Comparison of ENCODE assay signal across 10 cellular contexts in the genomic region with DNA sequence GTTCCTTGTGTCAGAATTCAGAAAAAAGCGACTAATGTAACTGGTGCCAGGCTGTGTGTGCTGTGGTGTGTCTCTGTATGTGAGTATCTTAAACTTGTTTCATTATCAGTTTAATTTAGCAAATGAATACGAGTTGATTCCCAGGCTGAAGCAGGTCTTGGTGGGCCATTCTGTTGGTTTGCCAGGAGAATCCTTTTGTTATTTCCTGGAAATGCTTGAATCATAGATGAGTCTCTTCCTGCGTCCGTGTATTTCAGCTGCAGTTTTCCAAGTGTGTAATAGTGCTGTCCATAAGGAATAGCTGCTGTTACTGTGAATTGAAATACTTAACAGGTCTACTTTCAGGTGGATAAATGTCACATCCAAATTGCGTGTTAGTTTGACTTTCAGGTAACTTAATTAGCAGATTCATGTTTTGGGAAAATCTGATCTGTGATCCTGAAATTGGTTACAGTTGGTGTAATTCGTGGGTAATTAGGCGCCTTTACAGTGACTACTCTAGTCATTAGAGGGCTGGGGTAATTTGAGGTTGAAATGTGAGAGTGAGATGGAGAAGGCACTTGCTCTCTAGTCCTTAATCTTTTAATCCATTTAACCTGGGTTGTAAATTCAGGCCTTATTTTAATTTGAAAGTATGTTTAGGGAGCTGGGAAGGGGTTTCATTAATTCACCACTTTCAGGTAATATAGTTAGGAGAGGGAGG. TPM values are rescaled to one million over a fixed set of nuclear protein-coding genes. Genes with fewer than 3 reads are reported as not detected.
A peak's percentile ranks its signal among the peaks of the same experiment; 100 is the strongest.
DNase-seq lines count a peak whose midpoint lies in the region; ATAC-seq, FAIRE-seq and TF ChIP-seq lines count a peak whose summit lies in the region.
"Had no signal": no experiment of that assay in that cellular context is flagged by ENCODE, and none has a peak within 500 bp of the region (broad histone marks: within the 10 kb centered on the region; RNA-seq: fewer than 3 reads in every experiment).

No MANE protein-coding gene starts in this region.

- no peaks in the 10 kb centered on the region for H3K9me2 ChIP-seq in DOHH2 (replicated peaks; ENCODE audit: control insufficient read depth, low read length)

- H3K4ac ChIP-seq in IMR-90 (ENCODE audit: low read depth, low read length) = no peak overlapping the region

- H2BK15ac ChIP-seq in IMR-90 (ENCODE audit: low read depth, low read length) = no peak overlapping the region

- H4K5ac ChIP-seq in IMR-90 (ENCODE audit: low read depth, low read length) = no peak overlapping the region; the same call in 1 of the 2 replicates

- H3K4me2 ChIP-seq in DOHH2 (ENCODE audit: low read length) (peak overlapping the region; percentile 81), IMR-90 (ENCODE audit: low read depth, low read length) (no peak overlapping the region)

- peaks cover 95% of the 10 kb centered on the region for H3K36me3 ChIP-seq in DOHH2 (ENCODE audit: control insufficient read depth, low read length)
- H3K36me3 ChIP-seq in IMR-90 (ENCODE audit: control insufficient read depth, insufficient read depth, low read length) = no peaks in the 10 kb centered on the region

- no peak for FAIRE-seq in HTR-8/SVneo (lab: Jason Lieb, UNC)

- H3K27me3 ChIP-seq in DOHH2 (ENCODE audit: control insufficient read depth, low read length) (no peaks in the 10 kb centered on the region), IMR-90 (ENCODE audit: control insufficient read depth, insufficient read depth, low read length) (no peaks in the 10 kb centered on the region)

- H2AK5ac ChIP-seq in IMR-90 (ENCODE audit: low read depth, low read length) = no peak overlapping the region

- dilution Hi-C loops in IMR-90 (cut with HindIII; ENCODE audit: low sequenced_read_pairs, unreplicated experiment) = no loop called here

- H3K9ac ChIP-seq in IMR-90 (ENCODE audit: low read depth, low read length) = no peak overlapping the region

- peaks cover 84% of the 10 kb centered on the region for H4K20me1 ChIP-seq in DOHH2 (ENCODE audit: control insufficient read depth, insufficient read depth, low read depth, low read length)
- H4K20me1 ChIP-seq in IMR-90 (ENCODE audit: insufficient read depth, low read length) = no peaks in the 10 kb centered on the region

- no peak for TF ChIP-seq POLR2A in IMR-90 (IDR thresholded peaks at IDR 0.05; ENCODE audit: low read depth, low read length)

- no peak overlapping the region; the same call in 1 of the 2 replicates for H2BK20ac ChIP-seq in IMR-90 (ENCODE audit: low read depth, low read length)

- H3F3A ChIP-seq in DOHH2 (ENCODE audit: control insufficient read depth, insufficient read depth) = peaks cover 63% of the 10 kb centered on the region

- no CpG with 5 or more reads among the region's 7 CpGs for WGBS in IMR-90 (ENCODE audit: extremely low coverage in 2 of 2, insufficient read length in 1 of 2), 2 experiments

- H2AFZ ChIP-seq in IMR-90 (replicated peaks; ENCODE audit: low read length, poor library complexity) = no peak overlapping the region

- H3K36me3 Mint-ChIP-seq in activated naive CD8-positive, alpha-beta T cell treated with anti-CD3 and anti-CD28 coated beads, Interleukin-2, amount 50 U/mL, for 24 hours (ENCODE audit: low read depth) = peaks cover 12% of the 10 kb centered on the region
- peaks cover 0 to 23% (median 0%) of the 10 kb centered on the region in 3 donors for H3K36me3 Mint-ChIP-seq in naive thymus-derived CD8-positive, alpha-beta T cell

- ATAC-seq in IMR-90 (ENCODE audit: low read depth) (no peak), HG03520 (IDR thresholded peaks at IDR 0.05; ENCODE audit: unreplicated experiment) (no peak), GM19351 (IDR thresholded peaks at IDR 0.05; ENCODE audit: unreplicated experiment) (no peak)
- no peak for ATAC-seq in activated naive CD8-positive, alpha-beta T cell treated with anti-CD3 and anti-CD28 coated beads, Interleukin-2, amount 50 U/mL, for 24 hours
- ATAC-seq in naive thymus-derived CD8-positive, alpha-beta T cell = no peak

- no peak overlapping the region for H3K14ac ChIP-seq in IMR-90 (replicated peaks; ENCODE audit: low read depth, low read length)

- intact Hi-C loops in IMR-90 (cut with micrococcal nuclease) = no loop called here

- H3K9me3 ChIP-seq in DOHH2 (ENCODE audit: control insufficient read depth, insufficient read depth, low read length) (no peaks in the 10 kb centered on the region), IMR-90 (ENCODE audit: control insufficient read depth, insufficient read depth, low read length) (no peaks in the 10 kb centered on the region)

- peak overlapping the region; percentile 95 for H3K27ac Mint-ChIP-seq in activated naive CD8-positive, alpha-beta T cell treated with anti-CD3 and anti-CD28 coated beads, Interleukin-2, amount 50 U/mL, for 24 hours
- H3K27ac Mint-ChIP-seq in naive thymus-derived CD8-positive, alpha-beta T cell = peak overlapping the region; percentile 91 to 100 (median 97)

- H2BK5ac ChIP-seq in IMR-90 (ENCODE audit: low read depth, low read length, poor library complexity, severe bottlenecking) = no peak overlapping the region

- no peak for TF ChIP-seq CTCF in DOHH2 (IDR thresholded peaks at IDR 0.05; ENCODE audit: low read depth, low read length, poor library complexity, severe bottlenecking)
- TF ChIP-seq CTCF in IMR-90 (conservative IDR thresholded peaks at IDR 0.05; ENCODE audit: low read depth, low read length) = no peak

- H3K79me2 ChIP-seq in DOHH2 (ENCODE audit: control insufficient read depth, low read length) = peaks cover 100% of the 10 kb centered on the region

- no peak for TF ChIP-seq RAD21 in IMR-90 (IDR thresholded peaks at IDR 0.05; ENCODE audit: low read length)

- H3K79me1 ChIP-seq in IMR-90 (ENCODE audit: low read depth in 1 of 2, low read length in 2 of 2) = peaks cover 8 to 51% of the 10 kb centered on the region in 2 experiments

- POLR2A ChIA-PET in IMR-90 (lab: Charles Lee; ENCODE audit: unreplicated experiment) = no interaction called here
- POLR2A ChIA-PET in naive thymus-derived CD8-positive, alpha-beta T cell (lab: Charles Lee) = interaction anchor here (1.7 to 5.7 kb wide), 4 partner anchors 7 to 45 kb away, joined by 3 to 93 read pairs (median 37); partner anchors contain the start of gene TMEM131L

- H3K4me1 ChIP-seq in DOHH2 (ENCODE audit: control insufficient read depth, low read length) (peaks cover 98% of the 10 kb centered on the region), IMR-90 (ENCODE audit: control insufficient read depth, insufficient read depth, low read length) (peaks cover 28% of the 10 kb centered on the region)

- H3K9me3 Mint-ChIP-seq in activated naive CD8-positive, alpha-beta T cell treated with anti-CD3 and anti-CD28 coated beads, Interleukin-2, amount 50 U/mL, for 24 hours = no peaks in the 10 kb centered on the region
- H3K9me3 Mint-ChIP-seq in naive thymus-derived CD8-positive, alpha-beta T cell = no peaks in the 10 kb centered on the region

- no peak overlapping the region for H2AK9ac ChIP-seq in IMR-90 (replicated peaks; ENCODE audit: low read depth, low read length, poor library complexity)

- H3K4me3 Mint-ChIP-seq in activated naive CD8-positive, alpha-beta T cell treated with anti-CD3 and anti-CD28 coated beads, Interleukin-2, amount 50 U/mL, for 24 hours = peak overlapping the region; percentile 76
- H3K4me3 Mint-ChIP-seq in naive thymus-derived CD8-positive, alpha-beta T cell = peak overlapping the region; percentile 72 to 98 (median 88)

- H4K8ac ChIP-seq in IMR-90 (ENCODE audit: low read depth in 2 of 2, low read length in 2 of 2) = peak overlapping the region in 1 of 2 experiments; percentile 57; a peak in 1 of 4 replicates

- no peak overlapping the region for H3K18ac ChIP-seq in IMR-90 (ENCODE audit: low read depth, low read length)

- no TSS peak for BruUV-seq in IMR-90 (replicated peaks; lab: Mats Ljungman, UMichigan)

- peaks cover 15% of the 10 kb centered on the region for H3K9me1 ChIP-seq in IMR-90 (ENCODE audit: insufficient read depth, low read length)

- H2BK120ac ChIP-seq in IMR-90 (ENCODE audit: low read depth, low read length) = 0 out of 2 replicates have a peak overlapping the region, but pooled peaks have one; percentile 10

- CTCF ChIA-PET in IMR-90 (lab: Yijun Ruan, JAX) = no interaction called here

- DNase-seq in IMR-90 (peak; percentile 59), HTR-8/SVneo (ENCODE audit: insufficient read length, low spot score) (no peak), medulla oblongata (ENCODE audit: extremely low spot score) (no peak)
- DNase-seq in activated naive CD8-positive, alpha-beta T cell treated with anti-CD3 and anti-CD28 coated beads, Interleukin-2, amount 50 U/mL, for 24 hours = no peak
- DNase-seq in naive thymus-derived CD8-positive, alpha-beta T cell = no peak
- DNase-seq: NCI-H2029, posterior cingulate gyrus had no signal

- H3K4me1 Mint-ChIP-seq in activated naive CD8-positive, alpha-beta T cell treated with anti-CD3 and anti-CD28 coated beads, Interleukin-2, amount 50 U/mL, for 24 hours = peaks cover 95% of the 10 kb centered on the region
- peaks cover 48 to 96% (median 86%) of the 10 kb centered on the region in 4 donors for H3K4me1 Mint-ChIP-seq in naive thymus-derived CD8-positive, alpha-beta T cell

- H3K4me3 ChIP-seq in DOHH2 (ENCODE audit: low read length) (peak overlapping the region; percentile 45), IMR-90 (ENCODE audit: insufficient read depth, low read depth, low read length) (no peak overlapping the region)

- 0 out of 2 replicates have a peak overlapping the region, but pooled peaks have one; percentile 59 for H3K23ac ChIP-seq in IMR-90 (ENCODE audit: low read depth, low read length)

- H3K56ac ChIP-seq in IMR-90 (ENCODE audit: extremely low read depth, insufficient read depth, low read length) = no peak overlapping the region

- no peak overlapping the region for H4K91ac ChIP-seq in IMR-90 (ENCODE audit: insufficient read depth, low read depth, low read length)

- in situ Hi-C loops in IMR-90 (cut with MboI; ENCODE audit: low sequenced_read_pairs) = no loop called here

- H3K27ac ChIP-seq in DOHH2 (ENCODE audit: low read depth, low read length) (peak overlapping the region; percentile 59), IMR-90 (ENCODE audit: insufficient read depth, low read length) (no peak overlapping the region)

- H3K27me3 Mint-ChIP-seq in activated naive CD8-positive, alpha-beta T cell treated with anti-CD3 and anti-CD28 coated beads, Interleukin-2, amount 50 U/mL, for 24 hours = peaks cover 2% of the 10 kb centered on the region
- H3K27me3 Mint-ChIP-seq in naive thymus-derived CD8-positive, alpha-beta T cell = no peaks in the 10 kb centered on the region

TF ChIP-seq in IMR-90, 13 proteins besides CTCF, POLR2A, EP300 and RAD21 (continues in another document):
- no peak for TF ChIP-seq NFE2L2 (IDR thresholded peaks at IDR 0.05; ENCODE audit: low read depth, low read length)

RNA-seq across cellular contexts. Expression of gene TMEM131L, which starts 23.8 kb away (rescaled TPM):
- total RNA-seq in IMR-90 (2012; rRNA removed) = 16.1 and 23.8 TPM in 2 replicates
- 8.2 and 8.4 TPM in 2 replicates for polyA plus RNA-seq in IMR-90 (2012; rRNA removed)
- 3.9 and 4.9 TPM in 2 replicates for polyA plus RNA-seq in IMR-90 (2012; cell fraction: cytosol; rRNA removed)
- polyA plus RNA-seq in IMR-90 (2012; cell fraction: nucleus; rRNA removed; ENCODE audit: low replicate concordance) = 10.1 and 26.3 TPM in 2 replicates
- total RNA-seq in naive thymus-derived CD8-positive, alpha-beta T cell = 10 to 100 TPM; 72.2 to 72.6 TPM
- 10 to 100 TPM; 13.8 to 32.9 (median 26.7) TPM for polyA plus RNA-seq in naive thymus-derived CD8-positive, alpha-beta T cell
